In the genomic region with DNA sequence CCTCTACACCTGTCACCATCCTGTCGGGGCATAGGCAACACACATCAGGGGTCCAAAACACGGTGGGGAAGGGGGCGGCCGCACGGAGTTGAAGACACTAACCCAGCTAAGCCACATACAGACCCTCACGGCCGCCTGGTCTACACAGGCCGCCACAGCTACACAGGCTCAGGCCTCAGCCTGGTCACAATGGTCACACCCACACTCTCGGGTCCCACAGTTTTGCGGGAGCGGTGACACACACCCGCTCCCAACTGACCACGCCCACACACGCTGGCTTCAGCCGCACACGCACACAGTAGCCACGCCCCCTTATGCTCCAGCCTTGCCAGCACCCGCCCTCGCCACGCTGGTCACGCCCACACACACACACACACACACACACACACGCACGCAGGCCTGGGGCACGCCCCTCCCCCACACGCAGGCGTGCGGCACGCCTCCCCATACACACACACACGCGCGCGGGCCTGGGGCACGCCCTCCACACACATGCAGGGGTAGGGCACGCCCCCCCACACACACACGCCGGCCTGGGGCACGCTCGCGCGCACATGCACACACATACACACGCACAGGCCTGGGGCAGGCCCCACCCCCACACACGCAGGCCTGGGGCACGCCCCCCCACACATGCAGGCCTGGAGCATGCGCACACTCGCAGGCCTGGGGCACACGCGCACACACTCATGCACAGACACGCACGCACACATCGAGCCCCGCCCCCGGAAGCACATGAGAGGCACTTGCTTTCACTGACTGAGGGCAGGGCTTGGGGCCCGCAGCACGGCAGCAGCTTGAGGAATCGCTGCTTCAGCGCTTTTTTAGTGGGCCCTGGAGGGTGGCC, we compare ENCODE assay signal across 8 cellular contexts. TPM values are rescaled to one million over a fixed set of nuclear protein-coding genes. Genes with fewer than 3 reads are reported as not detected.
DNase-seq lines count a peak whose midpoint lies in the region; TF ChIP-seq lines count a peak whose summit lies in the region.

No MANE protein-coding gene starts in this region.

- H3K27me3 ChIP-seq in left ventricle myocardium inferior (ENCODE audit: low read depth) (no peaks in the 10 kb centered on the region), vagina (no peaks in the 10 kb centered on the region)

- POLR2A ChIA-PET in HEK293 (lab: Yijun Ruan, JAX) = interaction anchor here (0.6 to 1.3 kb wide), 2 partner anchors 12 to 322 kb away, joined by 3 to 5 read pairs; partner anchors contain the start of gene OGA

- no peaks in the 10 kb centered on the region for H3K9me3 ChIP-seq in HEK293 (ENCODE audit: control insufficient read depth, insufficient read depth, low read depth, low read length)
- H3K9me3 ChIP-seq in left ventricle myocardium inferior (replicated peaks) = no peaks in the 10 kb centered on the region
- H3K9me3 ChIP-seq in vagina = no peaks in the 10 kb centered on the region

- TF ChIP-seq CTCF in HEK293 (tag by site-specific recombination; IDR thresholded peaks at IDR 0.05) = no peak; the same call in 1 of the 2 replicates
- TF ChIP-seq CTCF in left ventricle myocardium inferior (IDR thresholded peaks at IDR 0.05; ENCODE audit: borderline replicate concordance) = no peak
- no peak for TF ChIP-seq CTCF in vagina (IDR thresholded peaks at IDR 0.05)

- CTCF ChIA-PET in HEK293 (lab: Yijun Ruan, JAX) = interaction anchor here (1.4 kb wide), 1 partner anchor 243 kb away, joined by 5 read pairs; no protein-coding TSS in a partner anchor

- H3K4me1 ChIP-seq in HEK293 (ENCODE audit: control insufficient read depth, insufficient read depth, low read length) (peaks cover 7% of the 10 kb centered on the region), left ventricle myocardium inferior (peaks cover 61% of the 10 kb centered on the region), vagina (peaks cover 25% of the 10 kb centered on the region)

- DNase-seq in GM03348 (ENCODE audit: low spot score) = peak; percentile 95
- DNase-seq in NAMALWA (ENCODE audit: low spot score) = peak; percentile 91
- peak; percentile 95 for DNase-seq in T follicular helper cell (ENCODE audit: low read depth)
- peak; percentile 84 for DNase-seq in amniotic epithelial cell (ENCODE audit: low read depth)
- peak; percentile 83 for DNase-seq in left ventricle myocardium inferior
- peak; percentile 56 for DNase-seq in putamen (ENCODE audit: low spot score)
- no peak for DNase-seq in vagina (ENCODE audit: extremely low spot score in 2 of 2)

- TF ChIP-seq POLR2A in vagina (IDR thresholded peaks at IDR 0.05) = no peak

- H3K4me3 ChIP-seq in HEK293 (ENCODE audit: low read depth, low read length) (peak overlapping the region; percentile 47), left ventricle myocardium inferior (peak overlapping the region; percentile 63), vagina (peak overlapping the region; percentile 46 to 51)

- peaks cover 0 to 12% of the 10 kb centered on the region in 2 experiments; a peak in 1 of 3 replicates for H3K36me3 ChIP-seq in HEK293 (ENCODE audit: control insufficient read depth in 2 of 2, insufficient read depth in 1 of 2, low read length in 2 of 2)
- peaks cover 19% of the 10 kb centered on the region for H3K36me3 ChIP-seq in left ventricle myocardium inferior
- H3K36me3 ChIP-seq in vagina = no peaks in the 10 kb centered on the region

- intact Hi-C loops in left ventricle myocardium inferior (cut with micrococcal nuclease) (no loop called here), vagina (cut with DNase I) (no loop called here)

- H3K27ac ChIP-seq in HEK293 (ENCODE audit: extremely low read depth, low read depth, low read length) = peak overlapping the region; percentile 69; the same call in 1 of the 2 replicates
- H3K27ac ChIP-seq in left ventricle myocardium inferior (replicated peaks) = peak overlapping the region; percentile 48
- H3K27ac ChIP-seq in vagina = peak overlapping the region; percentile 77

TF ChIP-seq in HEK293, 187 proteins besides CTCF, POLR2A, EP300 and RAD21 (continues in another document):
- no peak for TF ChIP-seq ZNF48 (tag by site-specific recombination; IDR thresholded peaks at IDR 0.05)
- TF ChIP-seq ZNF10 (tag by site-specific recombination; IDR thresholded peaks at IDR 0.05) = no peak; the same call in 1 of the 2 replicates
- TF ChIP-seq ZIC2 (tag by site-specific recombination; IDR thresholded peaks at IDR 0.05) = peak; percentile 83
- TF ChIP-seq ZNF394 (tag by site-specific recombination; IDR thresholded peaks at IDR 0.05; ENCODE audit: borderline replicate concordance) = 0 out of 2 replicates have a peak, but pooled peaks have one; percentile 43
- no peak for TF ChIP-seq ZNF549 (tag by site-specific recombination; IDR thresholded peaks at IDR 0.05)
- TF ChIP-seq ZNF335 (tag by site-specific recombination; conservative IDR thresholded peaks at IDR 0.05) = peak; percentile 80
- peak; percentile 97 for TF ChIP-seq KLF10 (tag by site-specific recombination; IDR thresholded peaks at IDR 0.05)
- TF ChIP-seq, protein P1, sequence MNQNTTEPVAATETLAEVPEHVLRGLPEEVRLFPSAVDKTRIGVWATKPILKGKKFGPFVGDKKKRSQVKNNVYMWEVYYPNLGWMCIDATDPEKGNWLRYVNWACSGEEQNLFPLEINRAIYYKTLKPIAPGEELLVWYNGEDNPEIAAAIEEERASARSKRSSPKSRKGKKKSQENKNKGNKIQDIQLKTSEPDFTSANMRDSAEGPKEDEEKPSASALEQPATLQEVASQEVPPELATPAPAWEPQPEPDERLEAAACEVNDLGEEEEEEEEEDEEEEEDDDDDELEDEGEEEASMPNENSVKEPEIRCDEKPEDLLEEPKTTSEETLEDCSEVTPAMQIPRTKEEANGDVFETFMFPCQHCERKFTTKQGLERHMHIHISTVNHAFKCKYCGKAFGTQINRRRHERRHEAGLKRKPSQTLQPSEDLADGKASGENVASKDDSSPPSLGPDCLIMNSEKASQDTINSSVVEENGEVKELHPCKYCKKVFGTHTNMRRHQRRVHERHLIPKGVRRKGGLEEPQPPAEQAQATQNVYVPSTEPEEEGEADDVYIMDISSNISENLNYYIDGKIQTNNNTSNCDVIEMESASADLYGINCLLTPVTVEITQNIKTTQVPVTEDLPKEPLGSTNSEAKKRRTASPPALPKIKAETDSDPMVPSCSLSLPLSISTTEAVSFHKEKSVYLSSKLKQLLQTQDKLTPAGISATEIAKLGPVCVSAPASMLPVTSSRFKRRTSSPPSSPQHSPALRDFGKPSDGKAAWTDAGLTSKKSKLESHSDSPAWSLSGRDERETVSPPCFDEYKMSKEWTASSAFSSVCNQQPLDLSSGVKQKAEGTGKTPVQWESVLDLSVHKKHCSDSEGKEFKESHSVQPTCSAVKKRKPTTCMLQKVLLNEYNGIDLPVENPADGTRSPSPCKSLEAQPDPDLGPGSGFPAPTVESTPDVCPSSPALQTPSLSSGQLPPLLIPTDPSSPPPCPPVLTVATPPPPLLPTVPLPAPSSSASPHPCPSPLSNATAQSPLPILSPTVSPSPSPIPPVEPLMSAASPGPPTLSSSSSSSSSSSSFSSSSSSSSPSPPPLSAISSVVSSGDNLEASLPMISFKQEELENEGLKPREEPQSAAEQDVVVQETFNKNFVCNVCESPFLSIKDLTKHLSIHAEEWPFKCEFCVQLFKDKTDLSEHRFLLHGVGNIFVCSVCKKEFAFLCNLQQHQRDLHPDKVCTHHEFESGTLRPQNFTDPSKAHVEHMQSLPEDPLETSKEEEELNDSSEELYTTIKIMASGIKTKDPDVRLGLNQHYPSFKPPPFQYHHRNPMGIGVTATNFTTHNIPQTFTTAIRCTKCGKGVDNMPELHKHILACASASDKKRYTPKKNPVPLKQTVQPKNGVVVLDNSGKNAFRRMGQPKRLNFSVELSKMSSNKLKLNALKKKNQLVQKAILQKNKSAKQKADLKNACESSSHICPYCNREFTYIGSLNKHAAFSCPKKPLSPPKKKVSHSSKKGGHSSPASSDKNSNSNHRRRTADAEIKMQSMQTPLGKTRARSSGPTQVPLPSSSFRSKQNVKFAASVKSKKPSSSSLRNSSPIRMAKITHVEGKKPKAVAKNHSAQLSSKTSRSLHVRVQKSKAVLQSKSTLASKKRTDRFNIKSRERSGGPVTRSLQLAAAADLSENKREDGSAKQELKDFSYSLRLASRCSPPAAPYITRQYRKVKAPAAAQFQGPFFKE (tag by site-specific recombination; IDR thresholded peaks at IDR 0.05; ENCODE audit: borderline replicate concordance) = peak; percentile 98; the same call in 1 of the 2 replicates
- peak; percentile 91; the same call in 1 of the 2 replicates for TF ChIP-seq ZNF416 (tag by site-specific recombination; IDR thresholded peaks at IDR 0.05)
- no peak for TF ChIP-seq SCRT1 (tag by site-specific recombination; IDR thresholded peaks at IDR 0.05; ENCODE audit: borderline replicate concordance)
- no peak for TF ChIP-seq ZNF530 (tag by site-specific recombination; IDR thresholded peaks at IDR 0.05; ENCODE audit: low read depth)
- TF ChIP-seq ZBTB1 (tag by site-specific recombination; IDR thresholded peaks at IDR 0.05) = 0 out of 2 replicates have a peak, but pooled peaks have one; percentile 69
- TF ChIP-seq ZNF19 (tag by site-specific recombination; IDR thresholded peaks at IDR 0.05; ENCODE audit: low read depth) = no peak
- TF ChIP-seq, protein P2, sequence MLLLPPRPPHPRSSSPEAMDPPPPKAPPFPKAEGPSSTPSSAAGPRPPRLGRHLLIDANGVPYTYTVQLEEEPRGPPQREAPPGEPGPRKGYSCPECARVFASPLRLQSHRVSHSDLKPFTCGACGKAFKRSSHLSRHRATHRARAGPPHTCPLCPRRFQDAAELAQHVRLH (tag by site-specific recombination; IDR thresholded peaks at IDR 0.05) = peak; percentile 59; the same call in 1 of the 2 replicates
- TF ChIP-seq, protein P3, sequence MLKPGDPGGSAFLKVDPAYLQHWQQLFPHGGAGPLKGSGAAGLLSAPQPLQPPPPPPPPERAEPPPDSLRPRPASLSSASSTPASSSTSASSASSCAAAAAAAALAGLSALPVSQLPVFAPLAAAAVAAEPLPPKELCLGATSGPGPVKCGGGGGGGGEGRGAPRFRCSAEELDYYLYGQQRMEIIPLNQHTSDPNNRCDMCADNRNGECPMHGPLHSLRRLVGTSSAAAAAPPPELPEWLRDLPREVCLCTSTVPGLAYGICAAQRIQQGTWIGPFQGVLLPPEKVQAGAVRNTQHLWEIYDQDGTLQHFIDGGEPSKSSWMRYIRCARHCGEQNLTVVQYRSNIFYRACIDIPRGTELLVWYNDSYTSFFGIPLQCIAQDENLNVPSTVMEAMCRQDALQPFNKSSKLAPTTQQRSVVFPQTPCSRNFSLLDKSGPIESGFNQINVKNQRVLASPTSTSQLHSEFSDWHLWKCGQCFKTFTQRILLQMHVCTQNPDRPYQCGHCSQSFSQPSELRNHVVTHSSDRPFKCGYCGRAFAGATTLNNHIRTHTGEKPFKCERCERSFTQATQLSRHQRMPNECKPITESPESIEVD (tag by site-specific recombination; IDR thresholded peaks at IDR 0.05) = no peak
- TF ChIP-seq GFI1B (tag by site-specific recombination; IDR thresholded peaks at IDR 0.05) = no peak; the same call in 1 of the 2 replicates

RNA-seq across cellular contexts. Expression of gene OGA, which starts 12.3 kb away (rescaled TPM):
- total RNA-seq in left ventricle myocardium inferior (96.3 TPM), vagina (125 TPM)

RNA-seq across cellular contexts. Expression of gene KCNIP2, which starts 13.1 kb away (rescaled TPM):
- total RNA-seq in left ventricle myocardium inferior (29.2 TPM), vagina (5.9 TPM)

RNA-seq across cellular contexts. Expression of gene NPM3, which starts 47.3 kb away (rescaled TPM):
- total RNA-seq in left ventricle myocardium inferior (7.9 TPM), vagina (39.5 TPM)

RNA-seq across cellular contexts. Expression of gene FGF8, which starts 54.6 kb away (rescaled TPM):
- not detected for total RNA-seq in left ventricle myocardium inferior
- total RNA-seq in vagina = not detected

Comparison
In these comparisons a context has a peak if more than half of its experiments do, and no peak if none do; other contexts are left out.
1. DNase-seq: peak in GM03348 (single experiment), NAMALWA (single experiment), T follicular helper cell (single experiment), amniotic epithelial cell (single experiment), left ventricle myocardium inferior (single experiment) and putamen (single experiment); none in vagina (0 of 2).
2. Peak in every context shown above with its lines, with median percentiles within 50 percentile points of each other: H3K27ac ChIP-seq and H3K4me3 ChIP-seq.